ENCODE assay signal across 8 cellular contexts in genomic region chr10:78657622-78658165, GRCh38.
DNase-seq lines count a peak whose midpoint lies in the region; ATAC-seq, FAIRE-seq and TF ChIP-seq lines count a peak whose summit lies in the region.

No MANE protein-coding gene starts in this region.

- H3K4me3 ChIP-seq in RWPE2 (ENCODE audit: severe bottlenecking) (no peak overlapping the region), osteoblast (ENCODE audit: insufficient read depth, low read length) (no peak overlapping the region), thoracic aorta (no peak overlapping the region)

- FAIRE-seq in frontal cortex (lab: Jason Lieb, UNC): no peak

- DNase-seq in HUDEP-2 (lab: John Stamatoyannopoulos, UW; ENCODE audit: unreplicated experiment in 76 of 76) (peak in 56 of 76 experiments; percentile 1 to 73 (median 32)), RWPE2 (ENCODE audit: low spot score) (no peak), frontal cortex (ENCODE audit: low spot score in 2 of 2) (peak; percentile 15 to 57), osteoblast (ENCODE audit: insufficient read length, low spot score, missing footprints) (peak; percentile 93), thoracic aorta (ENCODE audit: low spot score) (peak; percentile 23)
- peak; percentile 18 for DNase-seq in activated T-helper 9 cell treated with anti-CD3 and anti-CD28 coated beads, Interleukin-2, amount 50 U/mL, for 16 hours (ENCODE audit: low read depth)

- H3K9me3 ChIP-seq in RWPE2 (ENCODE audit: severe bottlenecking) (no peaks in the 10 kb centered on the region), osteoblast (ENCODE audit: low read depth, low read length) (no peaks in the 10 kb centered on the region), thoracic aorta (no peaks in the 10 kb centered on the region)

- no peak overlapping the region for H2AFZ ChIP-seq in osteoblast (ENCODE audit: low read length)

- H4K20me1 ChIP-seq in osteoblast (ENCODE audit: insufficient read depth, low read length): no peaks in the 10 kb centered on the region

- TF ChIP-seq CTCF in GM12872 (IDR thresholded peaks at IDR 0.05; ENCODE audit: insufficient read depth, low read depth, low read length) (peak; percentile 84), RWPE2 (IDR thresholded peaks at IDR 0.05; ENCODE audit: poor library complexity, severe bottlenecking) (peak; percentile 56), osteoblast (IDR thresholded peaks at IDR 0.05; ENCODE audit: extremely low read depth, low read depth, low read length) (peak; percentile 77), thoracic aorta (IDR thresholded peaks at IDR 0.05) (peak; percentile 69)

- no peak overlapping the region for H3K4me2 ChIP-seq in osteoblast (ENCODE audit: insufficient read depth, low read length)

- no peaks in the 10 kb centered on the region for H3K4me1 ChIP-seq in RWPE2 (ENCODE audit: insufficient read depth, poor library complexity, severe bottlenecking)
- H3K4me1 ChIP-seq in osteoblast (ENCODE audit: insufficient read depth, low read length): no peaks in the 10 kb centered on the region
- peaks cover 0 to 5% of the 10 kb centered on the region in 2 donors for H3K4me1 ChIP-seq in thoracic aorta (ENCODE audit: control insufficient read depth in 1 of 2, low read depth in 2 of 2)

- ATAC-seq in RWPE2 (ENCODE audit: low read depth) (peak; percentile 58; the same call in 2 of the 3 replicates), thoracic aorta (ENCODE audit: insufficient number of reproducible peaks, low FRiP score, low read depth) (no peak), HG03460 (IDR thresholded peaks at IDR 0.05; ENCODE audit: unreplicated experiment) (no peak)

- H3K36me3 ChIP-seq in RWPE2 (ENCODE audit: low read depth) (no peaks in the 10 kb centered on the region), osteoblast (ENCODE audit: insufficient read depth, low read length) (no peaks in the 10 kb centered on the region), thoracic aorta (no peaks in the 10 kb centered on the region)

- H3K79me2 ChIP-seq in osteoblast (ENCODE audit: insufficient read depth, low read length): no peaks in the 10 kb centered on the region

- H3K27me3 ChIP-seq in RWPE2 (ENCODE audit: insufficient read depth, poor library complexity, severe bottlenecking): peaks cover 13% of the 10 kb centered on the region
- H3K27me3 ChIP-seq in osteoblast (ENCODE audit: insufficient read depth, low read length): peaks cover 3% of the 10 kb centered on the region
- no peaks in the 10 kb centered on the region for H3K27me3 ChIP-seq in thoracic aorta (replicated peaks; ENCODE audit: insufficient read depth)

- H3K27ac ChIP-seq in RWPE2 (ENCODE audit: poor library complexity, severe bottlenecking): no peak overlapping the region
- H3K27ac ChIP-seq in osteoblast (ENCODE audit: low read depth, low read length): no peak overlapping the region
- no peak overlapping the region for H3K27ac ChIP-seq in thoracic aorta
